ENCODE assay signal across 8 cellular contexts in the genomic region with DNA sequence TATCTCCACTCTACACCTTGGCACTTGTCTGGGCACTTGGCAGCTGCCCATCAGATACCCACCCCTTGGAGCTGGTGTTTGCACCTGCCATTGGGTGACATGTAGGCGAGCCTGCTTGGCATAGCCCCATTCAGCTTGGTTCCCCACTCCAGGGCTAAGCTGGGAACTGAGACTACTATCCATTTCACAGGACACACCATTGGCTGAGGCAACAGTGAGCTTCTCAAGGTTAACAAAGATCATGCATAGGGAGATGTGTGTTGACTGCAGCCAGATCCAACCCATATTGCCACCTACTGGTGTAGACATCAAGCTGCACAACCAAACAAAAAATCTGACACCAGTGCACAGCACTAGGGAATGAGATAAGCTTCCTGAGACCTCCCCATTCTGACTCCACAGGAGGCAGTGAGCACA.
DNase-seq lines count a peak whose midpoint lies in the region; ATAC-seq and TF ChIP-seq lines count a peak whose summit lies in the region.

No MANE protein-coding gene starts in this region.

- no peaks in the 10 kb centered on the region for H4K20me1 ChIP-seq in OCI-LY3 (ENCODE audit: insufficient read depth, low read length)

- peak; percentile 85 for ATAC-seq in GM19023 (IDR thresholded peaks at IDR 0.05; ENCODE audit: unreplicated experiment)
- peak; percentile 84 for ATAC-seq in HG03095 (IDR thresholded peaks at IDR 0.05; ENCODE audit: unreplicated experiment)

- H3K4me3 ChIP-seq in BE2C (ENCODE audit: low read depth, low read length), result no peak overlapping the region
- H3K4me3 ChIP-seq in OCI-LY3 (ENCODE audit: low read length), result no peak overlapping the region

- peak; percentile 53 for DNase-seq in BE2C
- DNase-seq in foreskin melanocyte, result peak; percentile 4
- no peak for DNase-seq in cortex of kidney (lab: John Stamatoyannopoulos, UW)
- DNase-seq in ureter (ENCODE audit: low spot score), result no peak
- DNase-seq in activated CD4-positive, alpha-beta T cell treated with anti-CD3 and anti-CD28 coated beads for 1 hour, result no peak

- peak; percentile 87 for TF ChIP-seq CTCF in BE2C (IDR thresholded peaks at IDR 0.05; ENCODE audit: low read depth, low read length)
- TF ChIP-seq CTCF in OCI-LY3 (IDR thresholded peaks at IDR 0.05; ENCODE audit: low read depth, low read length), result peak; percentile 77

- H3K4me1 ChIP-seq in BE2C (peaks cover 6% of the 10 kb centered on the region; the same call in 1 of the 2 replicates), OCI-LY3 (ENCODE audit: low read length) (no peaks in the 10 kb centered on the region)

- H3K27me3 ChIP-seq in BE2C (no peaks in the 10 kb centered on the region), OCI-LY3 (ENCODE audit: low read depth, low read length) (no peaks in the 10 kb centered on the region)

- H3K4me2 ChIP-seq in OCI-LY3 (ENCODE audit: low read length), result peak overlapping the region; percentile 12

- H3K27ac ChIP-seq in OCI-LY3 (ENCODE audit: low read length), result no peak overlapping the region

- 0 out of 2 replicates have a peak overlapping the region, but pooled peaks have one; percentile 4 for H2AFZ ChIP-seq in OCI-LY3 (ENCODE audit: low read depth, low read length)

- H3K9me3 ChIP-seq in BE2C (no peaks in the 10 kb centered on the region; the same call in 1 of the 2 replicates), OCI-LY3 (ENCODE audit: insufficient read depth, low read length) (no peaks in the 10 kb centered on the region)

- no peak overlapping the region for H3K9ac ChIP-seq in OCI-LY3 (ENCODE audit: low read length)

- H3K36me3 ChIP-seq in BE2C, result no peaks in the 10 kb centered on the region
- H3K36me3 ChIP-seq in OCI-LY3 (replicated peaks; ENCODE audit: low read depth, low read length), result no peaks in the 10 kb centered on the region

- H3K79me2 ChIP-seq in OCI-LY3 (ENCODE audit: low read length), result no peaks in the 10 kb centered on the region

Comparison
In these comparisons a context has a peak if more than half of its experiments do, and no peak if none do; other contexts are left out.
1. DNase-seq: peak in BE2C (single experiment) and foreskin melanocyte (single experiment); none in cortex of kidney (single experiment), ureter (single experiment) and activated CD4-positive, alpha-beta T cell treated with anti-CD3 and anti-CD28 coated beads for 1 hour (single experiment).